In the genomic region with DNA sequence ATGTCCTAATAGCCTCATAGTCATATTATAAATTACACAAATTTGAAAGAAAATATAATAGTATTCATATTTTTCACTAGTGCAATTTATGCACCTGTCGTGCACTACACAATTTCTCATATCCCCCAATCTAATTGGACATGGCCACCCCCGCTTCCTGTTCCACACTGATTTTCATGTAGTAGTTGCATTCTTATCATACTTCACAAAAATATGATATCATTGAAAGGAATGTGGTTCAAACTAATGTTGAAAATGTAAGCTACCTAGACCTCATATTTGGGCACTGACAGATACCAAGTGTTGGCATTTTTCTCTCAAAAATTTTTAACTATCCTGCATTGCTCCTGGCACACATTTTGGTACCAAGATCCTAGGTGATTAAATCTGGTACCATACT, we compare ENCODE assay signal across 23 cellular contexts.
DNase-seq lines count a peak whose midpoint lies in the region; ATAC-seq, FAIRE-seq and TF ChIP-seq lines count a peak whose summit lies in the region.
"Had no signal": no experiment of that assay in that cellular context is flagged by ENCODE, and none has a peak within 500 bp of the region (broad histone marks: within the 10 kb centered on the region; RNA-seq: fewer than 3 reads in every experiment).

No MANE protein-coding gene starts in this region.

- no peak overlapping the region for H3K4me3 ChIP-seq in PC-3 (ENCODE audit: low read length)
- H3K4me3 ChIP-seq: BLaER1 had no signal

- no peak overlapping the region for H3K27ac ChIP-seq in PC-3 (ENCODE audit: low read length)
- H3K27ac ChIP-seq: BLaER1 had no signal

- CTCF ChIA-PET in PC-3 (lab: Charles Lee) (no interaction called here), Calu3 (lab: Charles Lee) (no interaction called here)

- no peak overlapping the region for H3K9ac ChIP-seq in PC-3 (ENCODE audit: low read length)
- H3K9ac ChIP-seq: BLaER1 had no signal

- no peaks in the 10 kb centered on the region for H3K27me3 Mint-ChIP-seq in Calu3 (ENCODE audit: unreplicated experiment)
- H3K27me3 Mint-ChIP-seq: CD4-positive, alpha-beta memory T cell; CD4-positive, CD25-positive, alpha-beta regulatory T cell; CD8-positive, alpha-beta memory T cell had no signal

- intact Hi-C loops in PC-3 (cut with micrococcal nuclease), result no loop called here
- intact Hi-C loops in Calu3 (cut with micrococcal nuclease; ENCODE audit: unreplicated experiment), result no loop called here

- H2AFZ ChIP-seq in PC-3 (ENCODE audit: low read length), result no peak overlapping the region

- H3K36me3 ChIP-seq in PC-3 (ENCODE audit: low read depth, low read length), result no peaks in the 10 kb centered on the region
- H3K36me3 ChIP-seq: BE2C, BLaER1 had no signal

- no peaks in the 10 kb centered on the region for H3K9me2 ChIP-seq in PC-3 (replicated peaks; ENCODE audit: low read length)

- H3K4me3 Mint-ChIP-seq in Calu3 (ENCODE audit: low read depth, unreplicated experiment), result no peak overlapping the region
- H3K4me3 Mint-ChIP-seq: CD14-positive monocyte; CD4-positive, alpha-beta memory T cell; CD4-positive, CD25-positive, alpha-beta regulatory T cell; CD8-positive, alpha-beta memory T cell had no signal

- H3K4me1 Mint-ChIP-seq in Calu3 (ENCODE audit: low read depth, unreplicated experiment), result no peaks in the 10 kb centered on the region
- H3K4me1 Mint-ChIP-seq: CD14-positive monocyte; CD4-positive, alpha-beta memory T cell; CD4-positive, CD25-positive, alpha-beta regulatory T cell; CD8-positive, alpha-beta memory T cell had no signal

- H3K36me3 Mint-ChIP-seq in Calu3 (ENCODE audit: insufficient read depth, unreplicated experiment), result no peaks in the 10 kb centered on the region
- H3K36me3 Mint-ChIP-seq: CD14-positive monocyte; CD4-positive, alpha-beta memory T cell; CD4-positive, CD25-positive, alpha-beta regulatory T cell; CD8-positive, alpha-beta memory T cell had no signal

- no peak overlapping the region for H3K4me2 ChIP-seq in PC-3 (ENCODE audit: low read length)
- H3K4me2 ChIP-seq: BLaER1 had no signal

- BruUV-seq in PC-3 (replicated peaks; lab: Mats Ljungman, UMichigan) (no TSS peak), Calu3 (replicated peaks; lab: Mats Ljungman, UMichigan) (no TSS peak)

- H3F3A ChIP-seq in PC-3 (ENCODE audit: low read length, unreplicated experiment), result no peaks in the 10 kb centered on the region

- H3K9me3 ChIP-seq in PC-3 (ENCODE audit: low read length), result no peaks in the 10 kb centered on the region
- H3K9me3 ChIP-seq: BE2C, BLaER1 had no signal

- no peaks in the 10 kb centered on the region for H4K20me1 ChIP-seq in PC-3 (ENCODE audit: low read length)
- H4K20me1 ChIP-seq: BLaER1 had no signal

- peaks cover 4% of the 10 kb centered on the region for H3K9me3 Mint-ChIP-seq in Calu3 (ENCODE audit: low read depth, unreplicated experiment)

- H3K79me2 ChIP-seq in PC-3 (ENCODE audit: low read length), result no peaks in the 10 kb centered on the region

- TF ChIP-seq CTCF in PC-3 (conservative IDR thresholded peaks at IDR 0.05; ENCODE audit: low read depth, low read length) (no peak), Calu3 (IDR thresholded peaks at IDR 0.05; ENCODE audit: unreplicated experiment) (no peak)

- POLR2A ChIA-PET in PC-3 (lab: Charles Lee; ENCODE audit: unreplicated experiment), result interaction anchor here (0.5 kb wide), 1 partner anchor 9 kb away, joined by 3 read pairs; no protein-coding TSS in a partner anchor

- ATAC-seq in PC-3, result no peak

- peaks cover 28% of the 10 kb centered on the region; the same call in 1 of the 2 replicates for H3K27me3 ChIP-seq in PC-3 (ENCODE audit: low read length)
- H3K27me3 ChIP-seq: BE2C, BLaER1 had no signal

- no peak for FAIRE-seq in urothelium cell line (lab: Jason Lieb, UNC)
- FAIRE-seq: A204.1, D721Med, G401.6, GM12891, GM19239 had no signal

- H3K4me1 ChIP-seq in PC-3 (ENCODE audit: insufficient read depth, low read length), result no peaks in the 10 kb centered on the region
- H3K4me1 ChIP-seq: BE2C, BLaER1 had no signal

- DNase-seq in NCI-H226 (peak; percentile 82), glomerular visceral epithelial cell (ENCODE audit: extremely low spot score) (peak; percentile 27), urothelium cell line (ENCODE audit: low spot score) (peak; percentile 28), T-helper 2 cell (no peak), PC-3 (no peak), Calu3 (no peak)
- DNase-seq: 8988T; ACHN; BE2C; C1 segment of cervical spinal cord; CD4-positive, alpha-beta memory T cell; CD4-positive, CD25-positive, alpha-beta regulatory T cell; CD8-positive, alpha-beta memory T cell; COR-L47; DMS79 treated with DMSO at 0.1 percent for 48 hours; GF-D8 had no signal

- H3K27ac Mint-ChIP-seq in Calu3 (ENCODE audit: unreplicated experiment), result no peak overlapping the region
- H3K27ac Mint-ChIP-seq: CD14-positive monocyte; CD4-positive, alpha-beta memory T cell; CD4-positive, CD25-positive, alpha-beta regulatory T cell; CD8-positive, alpha-beta memory T cell had no signal

Comparison
In these comparisons a context has a peak if more than half of its experiments do, and no peak if none do; other contexts are left out.
1. DNase-seq: peak in NCI-H226 (single experiment), glomerular visceral epithelial cell (single experiment) and urothelium cell line (single experiment); none in T-helper 2 cell (0 of 5), PC-3 (single experiment) and Calu3 (single experiment).